ENCODE assay signal across 17 cellular contexts in the genomic region with DNA sequence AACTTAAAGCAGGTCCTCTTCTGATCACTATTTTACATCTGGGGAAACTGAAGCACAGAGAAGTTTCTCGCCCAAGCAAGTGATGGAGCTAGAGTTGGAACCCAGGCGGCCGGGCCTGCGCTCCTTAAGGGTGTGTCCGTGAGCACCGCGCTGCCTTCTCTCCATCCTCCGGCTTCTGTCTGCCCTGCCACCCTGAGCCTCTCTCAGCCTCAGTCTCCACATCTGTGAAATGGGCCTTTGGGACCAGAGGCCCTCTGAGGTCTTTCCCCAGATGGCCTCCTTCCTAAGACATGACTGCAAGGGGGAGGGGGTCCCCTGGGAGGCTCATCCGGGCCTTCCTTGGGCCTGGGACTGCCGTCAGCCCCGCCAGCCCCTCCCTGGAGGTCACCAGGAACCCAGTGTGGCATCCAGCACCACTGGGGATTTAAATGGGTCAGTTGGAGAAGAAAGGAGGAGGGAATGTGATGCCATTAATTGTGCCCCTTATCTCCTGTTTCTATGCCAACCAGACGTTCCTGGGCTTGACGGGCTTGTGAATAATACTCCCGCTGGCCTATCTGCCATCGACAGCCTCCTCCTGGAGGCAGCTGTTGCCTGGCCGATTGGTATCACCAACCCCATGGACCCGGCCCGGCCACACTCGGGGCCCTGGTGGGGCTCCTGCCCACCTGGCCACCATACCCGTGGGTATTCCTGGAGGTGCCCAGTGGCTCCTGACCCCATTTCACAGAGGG. TPM values are rescaled to one million over a fixed set of nuclear protein-coding genes. Genes with fewer than 3 reads are reported as not detected.
DNase-seq lines count a peak whose midpoint lies in the region; ATAC-seq and TF ChIP-seq lines count a peak whose summit lies in the region.
"Had no signal": no experiment of that assay in that cellular context is flagged by ENCODE, and none has a peak within 500 bp of the region (broad histone marks: within the 10 kb centered on the region; RNA-seq: fewer than 3 reads in every experiment).

No MANE protein-coding gene starts in this region.

- peak overlapping the region in 7 of 11 experiments; percentile 4 to 61 (median 35); a peak in 10 of 22 replicates for H3K27ac ChIP-seq in BLaER1 treated with 17β-estradiol and CSF1 and Interleukin-3, amounts not matched to agents 10 nM and 100 nM
- H3K27ac ChIP-seq: psoas muscle, thoracic aorta had no signal

- H3K36me3 Mint-ChIP-seq in activated T-helper 1 cell treated with anti-CD3 and anti-CD28 coated beads, Interleukin-12 subunit alpha, Interleukin-12 subunit beta, Interleukin-2, Interleukin-4 antibody, amounts not matched to agents 30 ng/mL and 10 ng/mL and 1 ng/mL, durations not matched to agents 14 hours and 24 hours and 36 hours (ENCODE audit: low read depth), result no peaks in the 10 kb centered on the region
- no peaks in the 10 kb centered on the region for H3K36me3 Mint-ChIP-seq in natural killer cell

- H3K27me3 ChIP-seq in BLaER1 treated with 17β-estradiol and CSF1 and Interleukin-3, amounts not matched to agents 10 nM and 100 nM, result peaks cover 0 to 8% (median 0%) of the 10 kb centered on the region in 11 experiments; a peak in 6 of 22 replicates
- H3K27me3 ChIP-seq in HAP-1 (ENCODE audit: low read depth), result no peaks in the 10 kb centered on the region

- no peaks in the 10 kb centered on the region for H3K9me3 Mint-ChIP-seq in activated T-helper 1 cell treated with anti-CD3 and anti-CD28 coated beads, Interleukin-12 subunit alpha, Interleukin-12 subunit beta, Interleukin-2, Interleukin-4 antibody, amounts not matched to agents 30 ng/mL and 10 ng/mL and 1 ng/mL, durations not matched to agents 14 hours and 24 hours and 36 hours
- H3K9me3 Mint-ChIP-seq in natural killer cell, result no peaks in the 10 kb centered on the region
- H3K9me3 Mint-ChIP-seq: activated naive CD4-positive, alpha-beta T cell treated with anti-CD3 and anti-CD28 coated beads, Interleukin-2, amount 50 U/mL, for 72 hours had no signal

- no peaks in the 10 kb centered on the region for H3K27me3 Mint-ChIP-seq in activated T-helper 1 cell treated with anti-CD3 and anti-CD28 coated beads, Interleukin-12 subunit alpha, Interleukin-12 subunit beta, Interleukin-2, Interleukin-4 antibody, amounts not matched to agents 30 ng/mL and 10 ng/mL and 1 ng/mL, durations not matched to agents 14 hours and 24 hours and 36 hours (ENCODE audit: insufficient read depth)
- H3K27me3 Mint-ChIP-seq in natural killer cell (ENCODE audit: low read depth in 2 of 2), result no peaks in the 10 kb centered on the region

- H3K4me2 ChIP-seq in BLaER1 treated with 17β-estradiol and CSF1 and Interleukin-3, amounts not matched to agents 10 nM and 100 nM, result peak overlapping the region; percentile 22 to 100 (median 99); a peak in 19 of 22 replicates

- DNase-seq in HUDEP-2 (lab: John Stamatoyannopoulos, UW; ENCODE audit: unreplicated experiment in 76 of 76) (peak in 74 of 76 experiments; percentile 20 to 92 (median 78)), natural killer cell (no peak), NCI-H2081 (lab: John Stamatoyannopoulos, UW) (no peak), HAP-1 (ENCODE audit: low spot score in 2 of 2) (no peak), hypothalamus (lab: John Stamatoyannopoulos, UW) (no peak)
- DNase-seq in activated T-helper 1 cell treated with anti-CD3 and anti-CD28 coated beads, Interleukin-12 subunit alpha, Interleukin-12 subunit beta, Interleukin-2, Interleukin-4 antibody, amounts not matched to agents 30 ng/mL and 10 ng/mL and 1 ng/mL, durations not matched to agents 14 hours and 24 hours and 36 hours (ENCODE audit: low spot score), result no peak
- DNase-seq: Caco-2, cerebellar nuclear complex, GOT3, KBM-7, NCI-H1694 treated with DMSO at 0.1 percent for 48 hours, NCI-H2227 treated with DMSO at 0.1 percent for 48 hours, NCI-H748 treated with DMSO at 0.1 percent for 48 hours, psoas muscle had no signal

- H3K9ac ChIP-seq in BLaER1 treated with 17β-estradiol and CSF1 and Interleukin-3, amounts not matched to agents 10 nM and 100 nM, result peak overlapping the region in 5 of 11 experiments; percentile 29 to 90 (median 83); a peak in 7 of 22 replicates

- H3K4me3 ChIP-seq in BLaER1 treated with 17β-estradiol and CSF1 and Interleukin-3, amounts not matched to agents 10 nM and 100 nM, result no peak overlapping the region
- H3K4me3 ChIP-seq in HAP-1, result no peak overlapping the region
- H3K4me3 ChIP-seq: psoas muscle, thoracic aorta had no signal

- H3K4me3 Mint-ChIP-seq in activated T-helper 1 cell treated with anti-CD3 and anti-CD28 coated beads, Interleukin-12 subunit alpha, Interleukin-12 subunit beta, Interleukin-2, Interleukin-4 antibody, amounts not matched to agents 30 ng/mL and 10 ng/mL and 1 ng/mL, durations not matched to agents 14 hours and 24 hours and 36 hours, result peak overlapping the region; percentile 26
- peak overlapping the region; percentile 81 for H3K4me3 Mint-ChIP-seq in natural killer cell

- in situ Hi-C loops in HAP-1 (cut with MboI; ENCODE audit: low sequenced_read_pairs), result loop anchor here (10.0 kb wide), 1 partner anchor 107 kb away; no protein-coding TSS in a partner anchor

- peaks cover 5 to 89% (median 71%) of the 10 kb centered on the region in 11 experiments; a peak in 21 of 22 replicates for H4K20me1 ChIP-seq in BLaER1 treated with 17β-estradiol and CSF1 and Interleukin-3, amounts not matched to agents 10 nM and 100 nM

- no peak for TF ChIP-seq CTCF in natural killer cell (IDR thresholded peaks at IDR 0.05)

- no peaks in the 10 kb centered on the region for H3K9me3 ChIP-seq in BLaER1 treated with 17β-estradiol and CSF1 and Interleukin-3, amounts not matched to agents 10 nM and 100 nM (replicated peaks in 1 of 11)
- no peaks in the 10 kb centered on the region for H3K9me3 ChIP-seq in HAP-1
- H3K9me3 ChIP-seq: Caco-2, psoas muscle, thoracic aorta had no signal

- H3K4me1 ChIP-seq in BLaER1 treated with 17β-estradiol and CSF1 and Interleukin-3, amounts not matched to agents 10 nM and 100 nM, result peaks cover 64 to 88% (median 82%) of the 10 kb centered on the region in 10 experiments
- peaks cover 10% of the 10 kb centered on the region for H3K4me1 ChIP-seq in HAP-1

- H3K27ac Mint-ChIP-seq in activated T-helper 1 cell treated with anti-CD3 and anti-CD28 coated beads, Interleukin-12 subunit alpha, Interleukin-12 subunit beta, Interleukin-2, Interleukin-4 antibody, amounts not matched to agents 30 ng/mL and 10 ng/mL and 1 ng/mL, durations not matched to agents 14 hours and 24 hours and 36 hours, result no peak overlapping the region
- H3K27ac Mint-ChIP-seq in natural killer cell, result peak overlapping the region; percentile 100

- H3K36me3 ChIP-seq in BLaER1 treated with 17β-estradiol and CSF1 and Interleukin-3, amounts not matched to agents 10 nM and 100 nM, result peaks cover 0 to 5% (median 0%) of the 10 kb centered on the region in 11 experiments; a peak in 2 of 22 replicates
- no peaks in the 10 kb centered on the region for H3K36me3 ChIP-seq in HAP-1 (replicated peaks)
- H3K36me3 ChIP-seq: thoracic aorta had no signal

- peaks cover 34% of the 10 kb centered on the region for H3K4me1 Mint-ChIP-seq in activated T-helper 1 cell treated with anti-CD3 and anti-CD28 coated beads, Interleukin-12 subunit alpha, Interleukin-12 subunit beta, Interleukin-2, Interleukin-4 antibody, amounts not matched to agents 30 ng/mL and 10 ng/mL and 1 ng/mL, durations not matched to agents 14 hours and 24 hours and 36 hours (ENCODE audit: low read depth)
- H3K4me1 Mint-ChIP-seq in natural killer cell, result peaks cover 46 to 76% of the 10 kb centered on the region in 2 donors

- intact Hi-C loops in activated T-helper 1 cell treated with anti-CD3 and anti-CD28 coated beads, Interleukin-12 subunit alpha, Interleukin-12 subunit beta, Interleukin-2, Interleukin-4 antibody, amounts not matched to agents 30 ng/mL and 10 ng/mL and 1 ng/mL, durations not matched to agents 14 hours and 24 hours and 36 hours (cut with micrococcal nuclease), result loop anchor here (5.0 to 10.0 kb wide), 4 partner anchors 244 to 561 kb away; a partner anchor contains a TSS
- intact Hi-C loops in natural killer cell (cut with micrococcal nuclease), result loop anchor here (5.0 to 10.0 kb wide), 3 partner anchors 179 to 327 kb away; a partner anchor contains a TSS

- ATAC-seq in natural killer cell, result no peak
- ATAC-seq: activated naive CD4-positive, alpha-beta T cell treated with anti-CD3 and anti-CD28 coated beads, Interleukin-2, amount 50 U/mL, for 72 hours; psoas muscle had no signal

RNA-seq across cellular contexts. Expression of a gene that starts 5.1 kb away (rescaled TPM):
- 20.6 and 21.7 TPM in 2 replicates for total RNA-seq in activated T-helper 1 cell treated with anti-CD3 and anti-CD28 coated beads, Interleukin-12 subunit alpha, Interleukin-12 subunit beta, Interleukin-2, Interleukin-4 antibody, amounts not matched to agents 30 ng/mL and 10 ng/mL and 1 ng/mL, durations not matched to agents 14 hours and 24 hours and 36 hours
- total RNA-seq in natural killer cell, result 10 to 100 TPM; 56.3 to 71.0 (median 64.6) TPM

Comparison
In these comparisons a context has a peak if more than half of its experiments do, and no peak if none do; other contexts are left out.
1. DNase-seq: peak in HUDEP-2 (74 of 76); none in activated T-helper 1 cell treated with anti-CD3 and anti-CD28 coated beads, Interleukin-12 subunit alpha, Interleukin-12 subunit beta, Interleukin-2, Interleukin-4 antibody, amounts not matched to agents 30 ng/mL and 10 ng/mL and 1 ng/mL, durations not matched to agents 14 hours and 24 hours and 36 hours (single experiment), natural killer cell (single experiment), NCI-H2081 (0 of 2), HAP-1 (0 of 2) and hypothalamus (0 of 51).